Comparison of ENCODE assay signal across 17 cellular contexts in genomic region chr15:31499236-31499952, GRCh38.
"Had no signal": no experiment of that assay in that cellular context is flagged by ENCODE, and none has a peak within 500 bp of the region (broad histone marks: within the 10 kb centered on the region; RNA-seq: fewer than 3 reads in every experiment).

No MANE protein-coding gene starts in this region.

- DNase-seq: activated CD4-positive, alpha-beta memory T cell treated with anti-CD3 and anti-CD28 coated beads for 36 hours; activated CD4-positive, alpha-beta T cell treated with anti-CD3 and anti-CD28 coated beads for 36 hours; activated naive CD4-positive, alpha-beta T cell treated with anti-CD3 and anti-CD28 coated beads for 36 hours; esophagus squamous epithelium; hippocampal formation; left lung; pancreas; stimulated activated CD4-positive, alpha-beta T cell treated with anti-CD3 and anti-CD28 coated beads, Interleukin-12 subunit alpha, Interleukin-12 subunit beta, amount 100 ng/mL, for 4 hours; stimulated activated CD4-positive, alpha-beta T cell treated with anti-CD3 and anti-CD28 coated beads, Interleukin-2, amount 100 ng/mL, for 48 hours; thyroid gland; uterus had no signal

- FAIRE-seq: astrocyte, kidney, pancreas had no signal

- H3K4me3 ChIP-seq: esophagus squamous epithelium, left lung, pancreas, thyroid gland, uterus had no signal

- H3K9me3 Mint-ChIP-seq: activated CD4-positive, alpha-beta memory T cell treated with anti-CD3 and anti-CD28 coated beads for 36 hours; activated naive CD4-positive, alpha-beta T cell treated with anti-CD3 and anti-CD28 coated beads for 36 hours; activated T-helper 2 cell treated with anti-CD3 and anti-CD28 coated beads, Interferon-gamma antibody, Interleukin-2, Interleukin-4, amounts not matched to agents 10 μg/mL and 5 μg/mL and 100 μg/mL, durations not matched to agents 14 hours and 24 hours and 36 hours; mesothelial cell of epicardium; stimulated activated memory B cell treated with anti-CD40 and anti-IgM and Interleukin-4, amounts not matched to agents 10 μg/mL and 1 μg/mL and 100 μg/mL, for 72 hours; T-helper 1 cell treated with Interleukin-12 subunit alpha and Interleukin-12 subunit beta and Interleukin-4 antibody, amounts not matched to agents 30 μg/mL and 1 μg/mL, for 36 hours had no signal

- ATAC-seq: activated CD4-positive, alpha-beta T cell treated with anti-CD3 and anti-CD28 coated beads for 36 hours; left lung; pancreas; stimulated activated memory B cell treated with anti-CD40 and anti-IgM and Interleukin-4, amounts not matched to agents 10 μg/mL and 1 μg/mL and 100 μg/mL, for 72 hours had no signal

- H3K36me3 ChIP-seq: esophagus squamous epithelium, left lung, pancreas, thyroid gland, uterus had no signal

- H3K4me1 Mint-ChIP-seq: activated CD4-positive, alpha-beta T cell treated with anti-CD3 and anti-CD28 coated beads for 36 hours; mesothelial cell of epicardium had no signal

- H3K36me3 Mint-ChIP-seq: activated CD4-positive, alpha-beta memory T cell treated with anti-CD3 and anti-CD28 coated beads for 36 hours; mesothelial cell of epicardium; stimulated activated memory B cell treated with anti-CD40 and anti-IgM and Interleukin-4, amounts not matched to agents 10 μg/mL and 1 μg/mL and 100 μg/mL, for 72 hours had no signal

- H3K9me3 ChIP-seq: esophagus squamous epithelium, left lung, pancreas, thyroid gland, uterus had no signal

- H3K4me1 ChIP-seq: pancreas, uterus had no signal

- H3K4me3 Mint-ChIP-seq: activated CD4-positive, alpha-beta memory T cell treated with anti-CD3 and anti-CD28 coated beads for 36 hours; activated CD4-positive, alpha-beta T cell treated with anti-CD3 and anti-CD28 coated beads for 36 hours; activated naive CD4-positive, alpha-beta T cell treated with anti-CD3 and anti-CD28 coated beads for 36 hours; mesothelial cell of epicardium; stimulated activated memory B cell treated with anti-CD40 and anti-IgM and Interleukin-4, amounts not matched to agents 10 μg/mL and 1 μg/mL and 100 μg/mL, for 72 hours; T-helper 1 cell treated with Interleukin-12 subunit alpha and Interleukin-12 subunit beta and Interleukin-4 antibody, amounts not matched to agents 30 μg/mL and 1 μg/mL, for 36 hours had no signal

- H3K27me3 ChIP-seq: esophagus squamous epithelium, left lung, pancreas, thyroid gland, uterus had no signal

- H3K27me3 Mint-ChIP-seq: activated CD4-positive, alpha-beta memory T cell treated with anti-CD3 and anti-CD28 coated beads for 36 hours; activated CD4-positive, alpha-beta T cell treated with anti-CD3 and anti-CD28 coated beads for 36 hours; stimulated activated memory B cell treated with anti-CD40 and anti-IgM and Interleukin-4, amounts not matched to agents 10 μg/mL and 1 μg/mL and 100 μg/mL, for 72 hours had no signal

- H3K27ac ChIP-seq: pancreas, thyroid gland, uterus had no signal

- H3K27ac Mint-ChIP-seq: activated CD4-positive, alpha-beta memory T cell treated with anti-CD3 and anti-CD28 coated beads for 36 hours; activated CD4-positive, alpha-beta T cell treated with anti-CD3 and anti-CD28 coated beads for 36 hours; activated naive CD4-positive, alpha-beta T cell treated with anti-CD3 and anti-CD28 coated beads for 36 hours; activated T-helper 2 cell treated with anti-CD3 and anti-CD28 coated beads, Interferon-gamma antibody, Interleukin-2, Interleukin-4, amounts not matched to agents 10 μg/mL and 5 μg/mL and 100 μg/mL, durations not matched to agents 14 hours and 24 hours and 36 hours; mesothelial cell of epicardium; stimulated activated memory B cell treated with anti-CD40 and anti-IgM and Interleukin-4, amounts not matched to agents 10 μg/mL and 1 μg/mL and 100 μg/mL, for 72 hours had no signal
